In genomic region chr18:57621252-57621607, GRCh38 we compare ENCODE assay signal across 8 cellular contexts. TPM values are rescaled to one million over a fixed set of nuclear protein-coding genes. Genes with fewer than 3 reads are reported as not detected.
DNase-seq lines count a peak whose midpoint lies in the region; ATAC-seq and TF ChIP-seq lines count a peak whose summit lies in the region.

No MANE protein-coding gene starts in this region.

- intact Hi-C loops in ascending aorta (cut with DNase I): loop anchor here (1.0 to 5.0 kb wide), 5 partner anchors 9 to 983 kb away; partner anchors contain the start of genes FECH, NEDD4L and TXNL1

- peak overlapping the region; percentile 86 to 91 for H3K27ac ChIP-seq in ascending aorta

- H3K36me3 ChIP-seq in ascending aorta: peaks cover 0 to 6% of the 10 kb centered on the region in 2 donors

- H3K4me3 ChIP-seq in ascending aorta (peak overlapping the region; percentile 92 to 98), iPS-18c (ENCODE audit: insufficient read depth, low read depth, low read length) (peak overlapping the region; percentile 93)

- H3K27me3 ChIP-seq in ascending aorta: no peaks in the 10 kb centered on the region

- DNase-seq in D341Med (ENCODE audit: low spot score): peak; percentile 74
- DNase-seq in ascending aorta (ENCODE audit: low spot score in 2 of 2): peak in 1 of 2 donors; percentile 65
- DNase-seq in stimulated activated effector memory CD8-positive, alpha-beta T cell treated with anti-CD3 and anti-CD28 coated beads, Interleukin-12 subunit alpha, Interleukin-12 subunit beta, amount 100 ng/mL, for 72 hours (ENCODE audit: low spot score in 2 of 2): peak in 1 of 2 donors; percentile 12
- no peak for DNase-seq in SHP77 (lab: John Stamatoyannopoulos, UW)

- H3K4me1 Mint-ChIP-seq in stimulated activated effector memory CD8-positive, alpha-beta T cell treated with anti-CD3 and anti-CD28 coated beads, Interleukin-12 subunit alpha, Interleukin-12 subunit beta, amount 100 ng/mL, for 72 hours: no peaks in the 10 kb centered on the region

- H3K9me3 ChIP-seq in ascending aorta (no peaks in the 10 kb centered on the region), iPS-18c (ENCODE audit: control insufficient read depth, insufficient read depth, low read length) (no peaks in the 10 kb centered on the region)

- peaks cover 59% of the 10 kb centered on the region for H3K36me3 Mint-ChIP-seq in stimulated activated effector memory CD8-positive, alpha-beta T cell treated with anti-CD3 and anti-CD28 coated beads, Interleukin-12 subunit alpha, Interleukin-12 subunit beta, amount 100 ng/mL, for 72 hours

- H3K27ac Mint-ChIP-seq in stimulated activated effector memory CD8-positive, alpha-beta T cell treated with anti-CD3 and anti-CD28 coated beads, Interleukin-12 subunit alpha, Interleukin-12 subunit beta, amount 100 ng/mL, for 72 hours: peak overlapping the region; percentile 97

- ATAC-seq in GM19452 (IDR thresholded peaks at IDR 0.05; ENCODE audit: unreplicated experiment) (peak; percentile 25), HG03521 (IDR thresholded peaks at IDR 0.05; ENCODE audit: unreplicated experiment) (peak; percentile 6), GM18520 (IDR thresholded peaks at IDR 0.05; ENCODE audit: unreplicated experiment) (no peak)
- ATAC-seq in stimulated activated effector memory CD8-positive, alpha-beta T cell treated with anti-CD3 and anti-CD28 coated beads, Interleukin-12 subunit alpha, Interleukin-12 subunit beta, amount 100 ng/mL, for 72 hours: peak; percentile 23

- peaks cover 0 to 7% of the 10 kb centered on the region in 2 donors for H3K4me1 ChIP-seq in ascending aorta

- TF ChIP-seq CTCF in ascending aorta (IDR thresholded peaks at IDR 0.05): no peak

- no peaks in the 10 kb centered on the region for H3K9me3 Mint-ChIP-seq in stimulated activated effector memory CD8-positive, alpha-beta T cell treated with anti-CD3 and anti-CD28 coated beads, Interleukin-12 subunit alpha, Interleukin-12 subunit beta, amount 100 ng/mL, for 72 hours

- peak overlapping the region; percentile 91 for H3K4me3 Mint-ChIP-seq in stimulated activated effector memory CD8-positive, alpha-beta T cell treated with anti-CD3 and anti-CD28 coated beads, Interleukin-12 subunit alpha, Interleukin-12 subunit beta, amount 100 ng/mL, for 72 hours

RNA-seq across cellular contexts. Expression of gene NARS1, which starts 0.4 kb away (rescaled TPM):
- 44.0 TPM for total RNA-seq in ascending aorta

RNA-seq across cellular contexts. Expression of gene FECH, which starts 34.7 kb away (rescaled TPM):
- total RNA-seq in ascending aorta: 33.0 TPM
